ENCODE assay signal across 18 cellular contexts in genomic region chr17:80458016-80458415, GRCh38. TPM values are rescaled to one million over a fixed set of nuclear protein-coding genes. Genes with fewer than 3 reads are reported as not detected.
A peak's percentile ranks its signal among the peaks of the same experiment; 100 is the strongest.
DNase-seq lines count a peak whose midpoint lies in the region; ATAC-seq and TF ChIP-seq lines count a peak whose summit lies in the region.
"Had no signal": no experiment of that assay in that cellular context is flagged by ENCODE, and none has a peak within 500 bp of the region (broad histone marks: within the 10 kb centered on the region; RNA-seq: fewer than 3 reads in every experiment).

No MANE protein-coding gene starts in this region.

- H3K27ac ChIP-seq in CD4-positive, CD25-positive, alpha-beta regulatory T cell (ENCODE audit: insufficient read depth, low read length, poor library complexity, severe bottlenecking) = no peak overlapping the region
- peak overlapping the region in 3 of 4 donors; percentile 99 for H3K27ac ChIP-seq in sigmoid colon
- H3K27ac ChIP-seq in tibial nerve = no peak overlapping the region
- H3K27ac ChIP-seq: SJSA1 had no signal

- peaks cover 0 to 2% (median 0%) of the 10 kb centered on the region in 7 donors for H3K9me3 Mint-ChIP-seq in CD4-positive, CD25-positive, alpha-beta regulatory T cell
- no peaks in the 10 kb centered on the region for H3K9me3 Mint-ChIP-seq in natural killer cell
- H3K9me3 Mint-ChIP-seq: CD8-positive, alpha-beta T cell had no signal

- peak overlapping the region in 3 of 4 donors; percentile 16 to 86 (median 67) for H3K4me3 Mint-ChIP-seq in CD4-positive, CD25-positive, alpha-beta regulatory T cell
- H3K4me3 Mint-ChIP-seq in natural killer cell = peak overlapping the region; percentile 31
- H3K4me3 Mint-ChIP-seq: CD8-positive, alpha-beta T cell had no signal

- no peaks in the 10 kb centered on the region for H3K36me3 ChIP-seq in CD4-positive, CD25-positive, alpha-beta regulatory T cell (ENCODE audit: control insufficient read depth, insufficient read depth, low read length)
- H3K36me3 ChIP-seq in Loucy (ENCODE audit: insufficient read depth, low read length) = no peaks in the 10 kb centered on the region
- H3K36me3 ChIP-seq in sigmoid colon = no peaks in the 10 kb centered on the region
- no peaks in the 10 kb centered on the region for H3K36me3 ChIP-seq in tibial nerve
- H3K36me3 ChIP-seq: BE2C had no signal

- no peaks in the 10 kb centered on the region for H3K36me3 Mint-ChIP-seq in CD4-positive, CD25-positive, alpha-beta regulatory T cell
- H3K36me3 Mint-ChIP-seq in natural killer cell = no peaks in the 10 kb centered on the region

- H3K27me3 ChIP-seq in CD4-positive, CD25-positive, alpha-beta regulatory T cell (ENCODE audit: control insufficient read depth, insufficient read depth, low read length) = no peaks in the 10 kb centered on the region
- no peaks in the 10 kb centered on the region for H3K27me3 ChIP-seq in Loucy (ENCODE audit: insufficient read depth, low read length, poor library complexity, severe bottlenecking)
- no peaks in the 10 kb centered on the region for H3K27me3 ChIP-seq in sigmoid colon
- H3K27me3 ChIP-seq in tibial nerve = no peaks in the 10 kb centered on the region
- H3K27me3 ChIP-seq: BE2C had no signal

- TF ChIP-seq POLR2A in sigmoid colon (IDR thresholded peaks at IDR 0.05) (no peak), tibial nerve (IDR thresholded peaks at IDR 0.05) (no peak)

- no peak overlapping the region for H3K27ac Mint-ChIP-seq in CD4-positive, CD25-positive, alpha-beta regulatory T cell
- peak overlapping the region in 1 of 2 donors; percentile 67 for H3K27ac Mint-ChIP-seq in natural killer cell
- H3K27ac Mint-ChIP-seq: CD8-positive, alpha-beta T cell had no signal

- DNase-seq in CD4-positive, CD25-positive, alpha-beta regulatory T cell = no peak
- DNase-seq in natural killer cell (no peak), sigmoid colon (no peak), tibial nerve (ENCODE audit: low spot score in 2 of 2) (no peak)
- DNase-seq: BE2C; CD8-positive, alpha-beta T cell; DND-41; GOT3; NCI-H1105 treated with DMSO at 0.1 percent for 48 hours; NCI-H2029 treated with DMSO at 0.1 percent for 48 hours; NCI-H226; NCI-H510A treated with DMSO at 0.1 percent for 48 hours; NCI-H774 had no signal

- TF ChIP-seq EP300 in sigmoid colon (IDR thresholded peaks at IDR 0.05) (no peak), tibial nerve (IDR thresholded peaks at IDR 0.05) (no peak)

- peaks cover 15% of the 10 kb centered on the region for H3K4me1 ChIP-seq in CD4-positive, CD25-positive, alpha-beta regulatory T cell (ENCODE audit: control insufficient read depth, insufficient read depth, low read length, poor library complexity, severe bottlenecking)
- H3K4me1 ChIP-seq in Loucy (ENCODE audit: insufficient read depth, low read length, poor library complexity, severe bottlenecking) (peaks cover 52% of the 10 kb centered on the region), sigmoid colon (peaks cover 0 to 89% (median 62%) of the 10 kb centered on the region in 4 donors), tibial nerve (peaks cover 0 to 36% (median 13%) of the 10 kb centered on the region in 4 donors)
- H3K4me1 ChIP-seq: BE2C had no signal

- peak overlapping the region; percentile 92 for H3K4me2 ChIP-seq in Loucy (ENCODE audit: low read depth, low read length, poor library complexity, severe bottlenecking)

- no peaks in the 10 kb centered on the region for H3K9me2 ChIP-seq in Loucy (replicated peaks; ENCODE audit: low read depth, low read length)

- H3K27me3 Mint-ChIP-seq in CD4-positive, CD25-positive, alpha-beta regulatory T cell = peaks cover 44% of the 10 kb centered on the region
- H3K27me3 Mint-ChIP-seq in natural killer cell (ENCODE audit: low read depth in 2 of 2) = peaks cover 15 to 18% of the 10 kb centered on the region in 2 donors

- no peaks in the 10 kb centered on the region for H4K20me1 ChIP-seq in Loucy (ENCODE audit: insufficient read depth, low read length, poor library complexity, severe bottlenecking)

- no peak overlapping the region for H3K4me3 ChIP-seq in CD4-positive, CD25-positive, alpha-beta regulatory T cell (ENCODE audit: low read depth, low read length)
- H3K4me3 ChIP-seq in Loucy (ENCODE audit: low read length, poor library complexity, severe bottlenecking) (peak overlapping the region; percentile 59), sigmoid colon (no peak overlapping the region), tibial nerve (no peak overlapping the region)
- H3K4me3 ChIP-seq: GM12878, SJSA1 had no signal

- peaks cover 16% of the 10 kb centered on the region for H3K79me2 ChIP-seq in Loucy (ENCODE audit: insufficient read depth, low read length)

- intact Hi-C loops in natural killer cell (cut with micrococcal nuclease) = no loop called here
- intact Hi-C loops in sigmoid colon (cut with DNase I) = loop anchor here (5.0 to 10.0 kb wide), 2 partner anchors 314 to 507 kb away; no protein-coding TSS in a partner anchor

- no peaks in the 10 kb centered on the region for H3F3A ChIP-seq in Loucy (ENCODE audit: low read depth)

- no peaks in the 10 kb centered on the region for H3K9me3 ChIP-seq in CD4-positive, CD25-positive, alpha-beta regulatory T cell (ENCODE audit: control insufficient read depth in 2 of 2, low read length in 2 of 2)
- H3K9me3 ChIP-seq in Loucy (ENCODE audit: insufficient read depth, low read depth, low read length) (no peaks in the 10 kb centered on the region), sigmoid colon (no peaks in the 10 kb centered on the region), tibial nerve (no peaks in the 10 kb centered on the region)
- H3K9me3 ChIP-seq: BE2C had no signal

- peak overlapping the region; percentile 100 for H3K9ac ChIP-seq in Loucy (ENCODE audit: low read depth, low read length, poor library complexity, severe bottlenecking)

- H3K4me1 Mint-ChIP-seq in CD4-positive, CD25-positive, alpha-beta regulatory T cell = peaks cover 0 to 20% (median 8%) of the 10 kb centered on the region in 4 donors
- H3K4me1 Mint-ChIP-seq in natural killer cell = peaks cover 26% of the 10 kb centered on the region in 2 donors

- no peak overlapping the region for H2AFZ ChIP-seq in Loucy (ENCODE audit: low read length)

- 84 to 89% methylated on average over 8 of the region's 8 CpGs for WGBS in sigmoid colon, 2 donors
- 91 to 92% methylated on average over 6 to 8 of the region's 8 CpGs for WGBS in tibial nerve, 2 donors

- no peak for ATAC-seq in CD4-positive, CD25-positive, alpha-beta regulatory T cell (ENCODE audit: low read depth in 2 of 2)
- ATAC-seq in natural killer cell (no peak), HG03280 (IDR thresholded peaks at IDR 0.05; ENCODE audit: unreplicated experiment) (no peak), HG03469 (IDR thresholded peaks at IDR 0.05; ENCODE audit: unreplicated experiment) (no peak)
- ATAC-seq: CD8-positive, alpha-beta T cell; GM12878 had no signal

- TF ChIP-seq CTCF in Loucy (conservative IDR thresholded peaks at IDR 0.05; ENCODE audit: low read length) = no peak
- no peak for TF ChIP-seq CTCF in natural killer cell (IDR thresholded peaks at IDR 0.05)
- TF ChIP-seq CTCF in sigmoid colon (IDR thresholded peaks at IDR 0.05) = no peak
- TF ChIP-seq CTCF in tibial nerve (IDR thresholded peaks at IDR 0.05) = no peak

RNA-seq across cellular contexts. Expression of gene NPTX1, which starts 18.4 kb away (rescaled TPM):
- total RNA-seq in CD4-positive, CD25-positive, alpha-beta regulatory T cell = 0.07 TPM
- polyA plus RNA-seq in CD4-positive, CD25-positive, alpha-beta regulatory T cell = under 1 TPM in 1 of 4 donors, not detected in 3; 0.22 TPM
- total RNA-seq in natural killer cell (1 to 10 TPM; 1.0 to 2.2 (median 2.2) TPM), sigmoid colon (10 to 100 TPM; 36.9 to 67.3 (median 46.0) TPM), tibial nerve (under 1 TPM in 2 of 4 donors, not detected in 2; 0.21 to 0.59 TPM)
- 1 to 10 TPM in 1 of 3 donors, under 1 TPM in 2; 0.60 to 1.9 (median 0.69) TPM for polyA plus RNA-seq in sigmoid colon
- total RNA-seq: GM12878 had no signal
- polyA plus RNA-seq: GM12878 had no signal

RNA-seq across cellular contexts. Expression of gene ENDOV, which starts 43.0 kb away (rescaled TPM):
- total RNA-seq in CD4-positive, CD25-positive, alpha-beta regulatory T cell = 13.1 TPM
- polyA plus RNA-seq in CD4-positive, CD25-positive, alpha-beta regulatory T cell = 1 to 10 TPM; 6.7 to 8.3 (median 7.5) TPM
- 10 to 100 TPM; 17.7 to 24.9 (median 18.8) TPM for total RNA-seq in natural killer cell
- total RNA-seq in sigmoid colon = 10 to 100 TPM in 3 of 4 donors, 1 to 10 TPM in 1; 9.5 to 23.5 (median 16.7) TPM
- 10 to 100 TPM; 14.1 to 18.6 (median 17.4) TPM for polyA plus RNA-seq in sigmoid colon
- 10 to 100 TPM in 3 of 4 donors, 1 to 10 TPM in 1; 9.8 to 30.3 (median 16.6) TPM for total RNA-seq in tibial nerve

Comparison
In these comparisons a context has a peak if more than half of its experiments do, and no peak if none do; other contexts are left out.
1. H3K27ac ChIP-seq: peak in sigmoid colon (3 of 4); none in CD4-positive, CD25-positive, alpha-beta regulatory T cell (single experiment) and tibial nerve (0 of 4).
2. RNA of gene NPTX1, which starts 18.4 kb away (total RNA-seq): 36.9 to 67.3 TPM in sigmoid colon; 1.0 to 2.2 TPM in natural killer cell, 0.21 to 0.59 TPM in tibial nerve and 0.07 TPM in CD4-positive, CD25-positive, alpha-beta regulatory T cell (single experiment); every median in the first group is over 10 times any median in the second.